In the genomic region with DNA sequence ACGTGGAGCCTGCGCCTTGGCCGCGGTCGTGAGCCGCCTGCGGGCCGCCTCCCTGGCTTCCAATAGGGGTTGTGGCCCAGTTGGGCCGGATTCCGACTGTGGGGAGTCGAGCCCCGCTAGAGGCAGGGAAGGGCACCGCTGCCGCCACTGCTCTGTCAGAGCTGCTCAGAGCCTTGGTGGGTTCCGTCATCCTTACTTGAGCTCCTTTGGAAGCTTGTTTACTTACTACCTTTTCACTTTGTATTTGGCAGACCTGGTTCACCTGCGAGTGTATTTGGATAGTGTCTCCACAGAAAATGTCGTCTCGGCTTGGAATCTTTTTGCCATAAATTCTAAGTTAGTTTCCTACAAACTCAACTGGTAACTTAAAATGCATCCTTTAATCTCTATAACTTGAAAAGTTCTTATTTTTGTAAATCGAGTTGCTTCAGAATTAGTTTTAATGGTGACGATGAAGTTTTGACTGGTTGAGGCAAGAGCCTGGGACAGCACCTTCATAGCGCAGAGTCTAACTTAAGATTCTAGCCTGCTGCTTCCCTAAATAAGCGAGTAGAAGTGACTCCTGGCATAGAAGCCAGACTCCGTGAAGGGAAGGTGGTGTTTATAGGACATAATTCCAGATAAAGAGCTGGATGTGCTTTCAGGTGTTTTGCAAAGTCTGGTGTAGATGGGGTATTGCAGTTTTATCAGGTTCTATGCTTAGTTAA, we compare ENCODE assay signal across 8 cellular contexts. TPM values are rescaled to one million over a fixed set of nuclear protein-coding genes. Genes with fewer than 3 reads are reported as not detected.
A peak's percentile ranks its signal among the peaks of the same experiment; 100 is the strongest.
DNase-seq lines count a peak whose midpoint lies in the region; ATAC-seq and TF ChIP-seq lines count a peak whose summit lies in the region.

No MANE protein-coding gene starts in this region.

- H3K27ac ChIP-seq in Karpas-422 (ENCODE audit: low read length): peak overlapping the region; percentile 80
- H3K27ac ChIP-seq in upper lobe of right lung: peak overlapping the region; percentile 94

- H2AFZ ChIP-seq in Karpas-422 (ENCODE audit: low read length): peak overlapping the region; percentile 57; the same call in 1 of the 2 replicates

- H3K9me3 ChIP-seq in Karpas-422 (ENCODE audit: low read length): no peaks in the 10 kb centered on the region
- H3K9me3 ChIP-seq in upper lobe of right lung: no peaks in the 10 kb centered on the region

- H3K27ac Mint-ChIP-seq in brain: peak overlapping the region; percentile 88 to 98 (median 97)
- H3K27ac Mint-ChIP-seq in memory B cell: peak overlapping the region; percentile 97

- H4K20me1 ChIP-seq in Karpas-422 (ENCODE audit: insufficient read depth, low read depth, low read length): no peaks in the 10 kb centered on the region

- no peaks in the 10 kb centered on the region for H3K27me3 Mint-ChIP-seq in brain
- H3K27me3 Mint-ChIP-seq in memory B cell: no peaks in the 10 kb centered on the region

- POLR2A ChIA-PET in HEK293T (lab: Yijun Ruan, JAX): interaction anchor here (0.7 to 3.4 kb wide), 13 partner anchors 11 to 377 kb away, joined by 3 to 20 read pairs (median 5); a partner anchor contains a TSS

- no peaks in the 10 kb centered on the region for H3K27me3 ChIP-seq in GM06990 (replicated peaks; ENCODE audit: control insufficient read depth, insufficient read depth, low read length)
- no peaks in the 10 kb centered on the region for H3K27me3 ChIP-seq in Karpas-422 (ENCODE audit: low read length)
- no peaks in the 10 kb centered on the region for H3K27me3 ChIP-seq in upper lobe of right lung

- CTCF ChIA-PET in HEK293T (lab: Yijun Ruan, JAX): interaction anchor here (1.8 kb wide), 1 partner anchor 17 kb away, joined by 5 read pairs; no protein-coding TSS in a partner anchor

- H3K9ac ChIP-seq in Karpas-422 (ENCODE audit: low read length): peak overlapping the region; percentile 80

- TF ChIP-seq CTCF in GM06990 (IDR thresholded peaks at IDR 0.05; ENCODE audit: insufficient read depth, low read length, poor library complexity, severe bottlenecking): no peak
- TF ChIP-seq CTCF in brain (conservative IDR thresholded peaks at IDR 0.05): no peak
- no peak for TF ChIP-seq CTCF in upper lobe of right lung (IDR thresholded peaks at IDR 0.05)

- H3K9me2 ChIP-seq in Karpas-422 (replicated peaks; ENCODE audit: insufficient read depth, low read length): no peaks in the 10 kb centered on the region

- H3K36me3 ChIP-seq in GM06990 (ENCODE audit: control insufficient read depth, insufficient read depth, low read length) (no peaks in the 10 kb centered on the region), Karpas-422 (ENCODE audit: insufficient read depth, low read length) (0 out of 2 replicates have a peak, but pooled peaks cover 3% of the 10 kb centered on the region), upper lobe of right lung (no peaks in the 10 kb centered on the region)

- H3K4me1 Mint-ChIP-seq in brain (peaks cover 29% of the 10 kb centered on the region), memory B cell (peaks cover 12% of the 10 kb centered on the region)

- H3K4me3 Mint-ChIP-seq in brain (peak overlapping the region; percentile 88 to 97 (median 96)), memory B cell (peak overlapping the region; percentile 91)

- H3K9me3 Mint-ChIP-seq in brain (peaks cover 0 to 21% (median 4%) of the 10 kb centered on the region in 5 experiments), memory B cell (no peaks in the 10 kb centered on the region)

- H3K79me2 ChIP-seq in Karpas-422 (ENCODE audit: low read length): peaks cover 32% of the 10 kb centered on the region

- H3K36me3 Mint-ChIP-seq in brain: peaks cover 48% of the 10 kb centered on the region
- H3K36me3 Mint-ChIP-seq in memory B cell: no peaks in the 10 kb centered on the region

- H3K4me1 ChIP-seq in Karpas-422 (ENCODE audit: low read length) (peaks cover 23% of the 10 kb centered on the region), upper lobe of right lung (peaks cover 32% of the 10 kb centered on the region)

- peak overlapping the region; percentile 98 for H3K4me2 ChIP-seq in Karpas-422 (ENCODE audit: low read depth, low read length, poor library complexity, severe bottlenecking)

- peak; percentile 35 for ATAC-seq in GM21526 (IDR thresholded peaks at IDR 0.05; ENCODE audit: low FRiP score, unreplicated experiment)
- peak; percentile 25 for ATAC-seq in memory B cell (ENCODE audit: low read depth)
- no peak for ATAC-seq in upper lobe of right lung

- peak overlapping the region; percentile 75 for H3K4me3 ChIP-seq in GM06990 (replicated peaks; ENCODE audit: low read depth, low read length)
- H3K4me3 ChIP-seq in Karpas-422 (ENCODE audit: low read length): peak overlapping the region; percentile 97
- H3K4me3 ChIP-seq in upper lobe of right lung: peak overlapping the region; percentile 95

- no peak for DNase-seq in GM06990 (ENCODE audit: extremely low read depth, insufficient read length)
- peak; percentile 63 for DNase-seq in Karpas-422
- DNase-seq in memory B cell (ENCODE audit: low spot score in 2 of 2): no peak
- DNase-seq in upper lobe of right lung: no peak
- no peak for DNase-seq in UCSD-AML1 (lab: John Stamatoyannopoulos, UW; ENCODE audit: unreplicated experiment)
- no peak for DNase-seq in HEK293T (ENCODE audit: extremely low spot score)

- intact Hi-C loops in upper lobe of right lung (cut with DNase I): no loop called here

TF ChIP-seq in HEK293T, 16 proteins besides CTCF, POLR2A, EP300 and RAD21:
- TF ChIP-seq BHLHE40 (IDR thresholded peaks at IDR 0.05; ENCODE audit: borderline replicate concordance): no peak
- TF ChIP-seq SP1 (IDR thresholded peaks at IDR 0.05): no peak
- TF ChIP-seq SUZ12 (IDR thresholded peaks at IDR 0.05): no peak
- TF ChIP-seq NFRKB (IDR thresholded peaks at IDR 0.05): no peak
- TF ChIP-seq TARDBP (IDR thresholded peaks at IDR 0.05): no peak
- TF ChIP-seq, protein P1, sequence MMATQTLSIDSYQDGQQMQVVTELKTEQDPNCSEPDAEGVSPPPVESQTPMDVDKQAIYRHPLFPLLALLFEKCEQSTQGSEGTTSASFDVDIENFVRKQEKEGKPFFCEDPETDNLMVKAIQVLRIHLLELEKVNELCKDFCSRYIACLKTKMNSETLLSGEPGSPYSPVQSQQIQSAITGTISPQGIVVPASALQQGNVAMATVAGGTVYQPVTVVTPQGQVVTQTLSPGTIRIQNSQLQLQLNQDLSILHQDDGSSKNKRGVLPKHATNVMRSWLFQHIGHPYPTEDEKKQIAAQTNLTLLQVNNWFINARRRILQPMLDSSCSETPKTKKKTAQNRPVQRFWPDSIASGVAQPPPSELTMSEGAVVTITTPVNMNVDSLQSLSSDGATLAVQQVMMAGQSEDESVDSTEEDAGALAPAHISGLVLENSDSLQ (IDR thresholded peaks at IDR 0.05): no peak
- TF ChIP-seq HDGF (IDR thresholded peaks at IDR 0.05; ENCODE audit: borderline replicate concordance): no peak
- no peak for TF ChIP-seq ELF4 (IDR thresholded peaks at IDR 0.05)
- no peak for TF ChIP-seq ZNF384 (IDR thresholded peaks at IDR 0.05)
- TF ChIP-seq ARNT (IDR thresholded peaks at IDR 0.05): no peak
- TF ChIP-seq CTBP1 (IDR thresholded peaks at IDR 0.05; ENCODE audit: borderline replicate concordance): no peak
- no peak for TF ChIP-seq FOXK2 (IDR thresholded peaks at IDR 0.05)
- TF ChIP-seq FOXA1 (IDR thresholded peaks at IDR 0.05): no peak

RNA-seq across cellular contexts. Expression of a gene that starts 0.8 kb away (rescaled TPM):
- 11.3 and 19.1 TPM in 2 replicates for total RNA-seq in Karpas-422 (2014; rRNA removed; shearing (Covaris generic); ENCODE audit: low replicate concordance)
- polyA plus RNA-seq in brain (ENCODE audit: insufficient read depth, low read depth, low replicate concordance): 54.5 TPM
- total RNA-seq in upper lobe of right lung: 88.2 TPM

RNA-seq across cellular contexts. Expression of a gene that starts 41.7 kb away (rescaled TPM):
- 17.8 and 23.9 TPM in 2 replicates for total RNA-seq in Karpas-422 (2014; rRNA removed; shearing (Covaris generic); ENCODE audit: low replicate concordance)
- 13.2 TPM for polyA plus RNA-seq in brain (ENCODE audit: insufficient read depth, low read depth, low replicate concordance)
- total RNA-seq in upper lobe of right lung: 23.1 TPM

RNA-seq across cellular contexts. Expression of a gene that starts 48.6 kb away (rescaled TPM):
- total RNA-seq in Karpas-422 (2014; rRNA removed; shearing (Covaris generic); ENCODE audit: low replicate concordance): 2.4 and 5.9 TPM in 2 replicates
- 2.7 TPM for polyA plus RNA-seq in brain (ENCODE audit: insufficient read depth, low read depth, low replicate concordance)
- total RNA-seq in upper lobe of right lung: 9.0 TPM

RNA-seq across cellular contexts. Expression of a gene that starts 58.6 kb away (rescaled TPM):
- 17.2 and 26.9 TPM in 2 replicates for total RNA-seq in Karpas-422 (2014; rRNA removed; shearing (Covaris generic); ENCODE audit: low replicate concordance)
- 56.6 TPM for polyA plus RNA-seq in brain (ENCODE audit: insufficient read depth, low read depth, low replicate concordance)
- 38.1 TPM for total RNA-seq in upper lobe of right lung

RNA-seq across cellular contexts. Expression of a gene that starts 59.1 kb away (rescaled TPM):
- total RNA-seq in Karpas-422 (2014; rRNA removed; shearing (Covaris generic); ENCODE audit: low replicate concordance): 227 and 281 TPM in 2 replicates
- polyA plus RNA-seq in brain (ENCODE audit: insufficient read depth, low read depth, low replicate concordance): 385 TPM
- total RNA-seq in upper lobe of right lung: 543 TPM
